Comparison of ENCODE assay signal across 32 cellular contexts in genomic region chr10:126268104-126268900, GRCh38.
"Had no signal": no experiment of that assay in that cellular context is flagged by ENCODE, and none has a peak within 500 bp of the region (broad histone marks: within the 10 kb centered on the region; RNA-seq: fewer than 3 reads in every experiment).

No MANE protein-coding gene starts in this region.

- H3K27ac ChIP-seq: breast epithelium, parathyroid adenoma, psoas muscle, spleen, uterus, VCaP had no signal

- H3K27me3 Mint-ChIP-seq: activated CD4-positive, alpha-beta memory T cell treated with anti-CD3 and anti-CD28 coated beads for 36 hours; activated CD4-positive, alpha-beta T cell treated with anti-CD3 and anti-CD28 coated beads, Interleukin-2, amount 10 ng/mL, durations not matched to agents 24 days and 14 days; activated naive CD4-positive, alpha-beta T cell treated with anti-CD3 and anti-CD28 coated beads, Interleukin-2, amount 10 ng/mL, durations not matched to agents 7 days and 5 days; activated naive CD8-positive, alpha-beta T cell treated with anti-CD3 and anti-CD28 coated beads, Interleukin-2, amount 10 ng/mL, durations not matched to agents 7 days and 5 days; central memory CD8-positive, alpha-beta T cell; stimulated activated naive CD8-positive, alpha-beta T cell treated with anti-CD3 and anti-CD28 coated beads, Interleukin-15, amount 100 ng/mL, for 72 hours had no signal

- H3K27ac Mint-ChIP-seq: activated CD4-positive, alpha-beta memory T cell treated with anti-CD3 and anti-CD28 coated beads for 36 hours; activated CD4-positive, alpha-beta T cell treated with anti-CD3 and anti-CD28 coated beads, Interleukin-2, amount 10 ng/mL, durations not matched to agents 24 days and 14 days; activated naive CD4-positive, alpha-beta T cell treated with anti-CD3 and anti-CD28 coated beads, Interleukin-2, amount 10 ng/mL, durations not matched to agents 7 days and 5 days; activated naive CD8-positive, alpha-beta T cell treated with anti-CD3 and anti-CD28 coated beads, Interleukin-2, amount 10 ng/mL, durations not matched to agents 7 days and 5 days; naive thymus-derived CD4-positive, alpha-beta T cell; stimulated activated naive CD8-positive, alpha-beta T cell treated with anti-CD3 and anti-CD28 coated beads, Interleukin-15, amount 100 ng/mL, for 72 hours; T-helper 2 cell treated with Interferon-gamma antibody and Interleukin-4, amounts not matched to agents 5 μg/mL and 100 μg/mL, for 36 hours; type B pancreatic cell had no signal

- H3K9ac ChIP-seq: parathyroid adenoma had no signal

- H2AFZ ChIP-seq: parathyroid adenoma had no signal

- ATAC-seq: naive thymus-derived CD4-positive, alpha-beta T cell; psoas muscle; right cardiac atrium; stimulated activated naive CD8-positive, alpha-beta T cell treated with anti-CD3 and anti-CD28 coated beads, Interleukin-15, amount 100 ng/mL, for 72 hours had no signal

- H3K9me3 Mint-ChIP-seq: activated CD4-positive, alpha-beta T cell treated with anti-CD3 and anti-CD28 coated beads, Interleukin-2, amount 10 ng/mL, durations not matched to agents 24 days and 14 days had no signal

- H3K36me3 ChIP-seq: breast epithelium, spleen, uterus had no signal

- FAIRE-seq: colon, keratinocyte had no signal

- H3K4me3 Mint-ChIP-seq: activated CD4-positive, alpha-beta memory T cell treated with anti-CD3 and anti-CD28 coated beads for 36 hours; activated CD4-positive, alpha-beta T cell treated with anti-CD3 and anti-CD28 coated beads, Interleukin-2, amount 10 ng/mL, durations not matched to agents 24 days and 14 days; activated naive CD4-positive, alpha-beta T cell treated with anti-CD3 and anti-CD28 coated beads, Interleukin-2, amount 10 ng/mL, durations not matched to agents 7 days and 5 days; activated naive CD8-positive, alpha-beta T cell treated with anti-CD3 and anti-CD28 coated beads, Interleukin-2, amount 10 ng/mL, durations not matched to agents 7 days and 5 days; central memory CD8-positive, alpha-beta T cell; naive thymus-derived CD4-positive, alpha-beta T cell; neural crest cell; stimulated activated naive CD8-positive, alpha-beta T cell treated with anti-CD3 and anti-CD28 coated beads, Interleukin-15, amount 100 ng/mL, for 72 hours; T-helper 2 cell treated with Interferon-gamma antibody and Interleukin-4, amounts not matched to agents 5 μg/mL and 100 μg/mL, for 36 hours; type B pancreatic cell had no signal

- H3K36me3 Mint-ChIP-seq: activated CD4-positive, alpha-beta memory T cell treated with anti-CD3 and anti-CD28 coated beads for 36 hours; activated naive CD4-positive, alpha-beta T cell treated with anti-CD3 and anti-CD28 coated beads, Interleukin-2, amount 10 ng/mL, durations not matched to agents 7 days and 5 days; activated naive CD8-positive, alpha-beta T cell treated with anti-CD3 and anti-CD28 coated beads, Interleukin-2, amount 10 ng/mL, durations not matched to agents 7 days and 5 days; naive thymus-derived CD4-positive, alpha-beta T cell had no signal

- H3K9me3 ChIP-seq: breast epithelium, psoas muscle, uterus had no signal

- DNase-seq: activated CD4-positive, alpha-beta memory T cell treated with anti-CD3 and anti-CD28 coated beads for 36 hours; activated CD4-positive, alpha-beta T cell treated with anti-CD3 and anti-CD28 coated beads, Interleukin-2, amount 10 ng/mL, durations not matched to agents 24 days and 14 days; activated CD8-positive, alpha-beta memory T cell treated with anti-CD3 and anti-CD28 coated beads, Interleukin-2, amount 50 U/mL, for 4 hours; activated gamma-delta T cell; activated naive CD4-positive, alpha-beta T cell treated with anti-CD3 and anti-CD28 coated beads, Interleukin-2, amount 10 ng/mL, durations not matched to agents 7 days and 5 days; activated naive CD8-positive, alpha-beta T cell treated with anti-CD3 and anti-CD28 coated beads, Interleukin-2, amount 10 ng/mL, durations not matched to agents 7 days and 5 days; activated T-cell treated with anti-CD3 and anti-CD28 coated beads, Interleukin-2, amount 50 U/mL, for 1 hour; amniotic stem cell; dermis blood vessel endothelial cell; effector CD4-positive, alpha-beta T cell; foreskin fibroblast; head of caudate nucleus; hippocampal formation; midbrain; naive thymus-derived CD4-positive, alpha-beta T cell; nucleus accumbens; psoas muscle; right cardiac atrium; spleen; stimulated activated naive CD8-positive, alpha-beta T cell treated with anti-CD3 and anti-CD28 coated beads, Interleukin-15, amount 100 ng/mL, for 72 hours; substantia nigra; T-helper 1 cell; uterus had no signal

- H3K4me3 ChIP-seq: breast epithelium, psoas muscle, spleen, uterus had no signal

- H3K79me2 ChIP-seq: parathyroid adenoma had no signal

- H3K4me1 ChIP-seq: parathyroid adenoma, psoas muscle, spleen, uterus had no signal

- H3K27me3 ChIP-seq: breast epithelium, spleen, uterus had no signal

- H3K4me1 Mint-ChIP-seq: activated CD4-positive, alpha-beta T cell treated with anti-CD3 and anti-CD28 coated beads, Interleukin-2, amount 10 ng/mL, durations not matched to agents 24 days and 14 days; activated naive CD4-positive, alpha-beta T cell treated with anti-CD3 and anti-CD28 coated beads, Interleukin-2, amount 10 ng/mL, durations not matched to agents 7 days and 5 days; activated naive CD8-positive, alpha-beta T cell treated with anti-CD3 and anti-CD28 coated beads, Interleukin-2, amount 10 ng/mL, durations not matched to agents 7 days and 5 days; central memory CD8-positive, alpha-beta T cell; naive thymus-derived CD4-positive, alpha-beta T cell; stimulated activated naive CD8-positive, alpha-beta T cell treated with anti-CD3 and anti-CD28 coated beads, Interleukin-15, amount 100 ng/mL, for 72 hours had no signal
